In genomic region chrX:13805241-13805640, GRCh38 we compare ENCODE assay signal across 18 cellular contexts. TPM values are rescaled to one million over a fixed set of nuclear protein-coding genes. Genes with fewer than 3 reads are reported as not detected.
"Had no signal": no experiment of that assay in that cellular context is flagged by ENCODE, and none has a peak within 500 bp of the region (broad histone marks: within the 10 kb centered on the region; RNA-seq: fewer than 3 reads in every experiment).

No MANE protein-coding gene starts in this region.

- H3K27ac ChIP-seq: coronary artery, ovary, suprapubic skin, upper lobe of left lung had no signal

- H3K4me1 ChIP-seq: suprapubic skin, upper lobe of left lung had no signal

- H3K9me3 ChIP-seq: ovary, suprapubic skin, upper lobe of left lung had no signal

- H3K4me3 ChIP-seq: coronary artery, ovary, smooth muscle cell, suprapubic skin, upper lobe of left lung had no signal

- H3K27me3 ChIP-seq: ovary, suprapubic skin, upper lobe of left lung had no signal

- ATAC-seq: activated CD8-positive, alpha-beta T cell treated with anti-CD3 and anti-CD28 coated beads for 36 hours; naive thymus-derived CD8-positive, alpha-beta T cell; sciatic nerve; stimulated activated naive CD8-positive, alpha-beta T cell treated with anti-CD3 and anti-CD28 coated beads, Interleukin-15, amount 100 ng/mL, for 72 hours had no signal

- H3K36me3 ChIP-seq: ovary, suprapubic skin, upper lobe of left lung had no signal

- DNase-seq: activated CD4-positive, alpha-beta T cell treated with anti-CD3 and anti-CD28 coated beads, Interleukin-2, amount 10 ng/mL, durations not matched to agents 24 days and 14 days; activated CD8-positive, alpha-beta T cell treated with anti-CD3 and anti-CD28 coated beads for 36 hours; activated naive CD4-positive, alpha-beta T cell treated with Interleukin-2 at 50 U/mL for 16 hours; activated T-cell treated with anti-CD3 and anti-CD28 coated beads, Interleukin-2, amount 50 U/mL, for 1 hour; caudate nucleus; mesenchymal stem cell; naive thymus-derived CD8-positive, alpha-beta T cell; ovary; stimulated activated CD4-positive, alpha-beta T cell treated with anti-CD3 and anti-CD28 coated beads, Interleukin-4, amount 100 ng/mL, for 1 hour; stimulated activated naive CD8-positive, alpha-beta T cell treated with anti-CD3 and anti-CD28 coated beads, Interleukin-15, amount 100 ng/mL, for 72 hours; T-helper 9 cell; upper lobe of left lung had no signal

- FAIRE-seq: endometrium had no signal

- H3K4me2 ChIP-seq: smooth muscle cell had no signal

RNA-seq across cellular contexts. Expression of gene GPM6B, which starts 11.7 kb away (rescaled TPM):
- total RNA-seq: activated CD4-positive, alpha-beta T cell treated with anti-CD3 and anti-CD28 coated beads, Interleukin-2, amount 10 ng/mL, durations not matched to agents 24 days and 14 days; activated CD8-positive, alpha-beta T cell treated with anti-CD3 and anti-CD28 coated beads for 36 hours; activated T-helper 2 cell treated with anti-CD3 and anti-CD28 coated beads, Interferon-gamma antibody, Interleukin-2, Interleukin-4, amounts not matched to agents 10 μg/mL and 5 μg/mL and 100 μg/mL, durations not matched to agents 14 hours and 24 hours and 36 hours; naive thymus-derived CD8-positive, alpha-beta T cell had no signal
